Comparison of ENCODE assay signal across 14 cellular contexts in the genomic region with DNA sequence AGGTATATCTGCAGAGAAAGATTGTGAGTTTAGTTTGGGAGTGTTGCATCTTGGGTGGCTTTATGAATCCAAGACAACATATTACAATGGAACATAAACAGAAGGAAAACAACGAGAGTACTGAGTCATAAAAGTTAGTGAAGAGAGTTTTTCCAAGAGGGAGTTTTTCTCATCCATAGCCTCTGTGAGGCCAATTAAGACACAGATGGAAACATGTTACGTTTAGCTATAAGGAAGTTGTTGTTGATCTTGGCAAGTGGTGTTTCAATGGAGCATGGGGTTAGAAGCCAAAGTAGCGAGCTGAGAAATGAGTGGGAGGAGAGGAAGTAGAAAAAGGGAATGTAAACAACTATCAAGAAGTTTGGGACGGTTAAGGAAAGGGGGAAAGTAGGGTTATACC.
DNase-seq lines count a peak whose midpoint lies in the region; FAIRE-seq and TF ChIP-seq lines count a peak whose summit lies in the region.
"Had no signal": no experiment of that assay in that cellular context is flagged by ENCODE, and none has a peak within 500 bp of the region (broad histone marks: within the 10 kb centered on the region; RNA-seq: fewer than 3 reads in every experiment).

No MANE protein-coding gene starts in this region.

- no peaks in the 10 kb centered on the region for H3K27me3 ChIP-seq in mucosa of rectum (ENCODE audit: control insufficient read depth in 2 of 2, insufficient read depth in 2 of 2, low read length in 2 of 2)
- H3K27me3 ChIP-seq: BLaER1 treated with 17β-estradiol and CSF1 and Interleukin-3, amounts not matched to agents 10 nM and 100 nM; testis had no signal

- peak overlapping the region; percentile 70 to 72 for H3K27ac ChIP-seq in mucosa of rectum (ENCODE audit: low read depth in 2 of 2, low read length in 2 of 2)
- H3K27ac ChIP-seq: BLaER1 treated with 17β-estradiol and CSF1 and Interleukin-3, amounts not matched to agents 10 nM and 100 nM; prostate gland; testis had no signal

- peak; percentile 97 for FAIRE-seq in endometrium (lab: Jason Lieb, UNC)

- H3K9me3 ChIP-seq in mucosa of rectum (ENCODE audit: control insufficient read depth in 2 of 2, low read length in 2 of 2): no peaks in the 10 kb centered on the region
- H3K9me3 ChIP-seq: BLaER1 treated with 17β-estradiol and CSF1 and Interleukin-3, amounts not matched to agents 10 nM and 100 nM; prostate gland; testis had no signal

- peaks cover 11 to 33% of the 10 kb centered on the region in 2 donors for H3K4me1 ChIP-seq in mucosa of rectum (ENCODE audit: control insufficient read depth in 2 of 2, insufficient read depth in 2 of 2, low read length in 2 of 2)

- H3K9ac ChIP-seq in mucosa of rectum (ENCODE audit: low read depth in 1 of 2, low read length in 2 of 2): no peak overlapping the region
- H3K9ac ChIP-seq: BLaER1 treated with 17β-estradiol and CSF1 and Interleukin-3, amounts not matched to agents 10 nM and 100 nM had no signal

- TF ChIP-seq CTCF in AG10803 (conservative IDR thresholded peaks at IDR 0.05; ENCODE audit: low read length): no peak
- TF ChIP-seq CTCF in LNCaP clone FGC (IDR thresholded peaks at IDR 0.05; ENCODE audit: control insufficient read depth, extremely low read depth, insufficient read depth): no peak

- no peaks in the 10 kb centered on the region for H3K36me3 ChIP-seq in mucosa of rectum (ENCODE audit: control insufficient read depth in 2 of 2, insufficient read depth in 2 of 2, low read length in 2 of 2)
- H3K36me3 ChIP-seq: BLaER1 treated with 17β-estradiol and CSF1 and Interleukin-3, amounts not matched to agents 10 nM and 100 nM; prostate gland had no signal

- DNase-seq in AG10803 (ENCODE audit: low read depth) (peak; percentile 56), LNCaP clone FGC (ENCODE audit: low read depth) (peak; percentile 65), DMS53 treated with DMSO at 0.1 percent for 48 hours (lab: John Stamatoyannopoulos, UW; ENCODE audit: unreplicated experiment) (no peak), GM03348 (ENCODE audit: low spot score) (no peak), globus pallidus (ENCODE audit: low spot score) (no peak), NCI-H1092 treated with DMSO at 0.1 percent for 48 hours (lab: John Stamatoyannopoulos, UW) (no peak)
- DNase-seq: activated CD8-positive, alpha-beta memory T cell treated with anti-CD3 and anti-CD28 coated beads for 24 hours; NCI-H2029; T-helper 2 cell; testis had no signal

- no peak overlapping the region for H3K4me3 ChIP-seq in AG10803 (ENCODE audit: low read length)
- H3K4me3 ChIP-seq in LNCaP clone FGC (ENCODE audit: low read depth, low read length): no peak overlapping the region
- no peak overlapping the region for H3K4me3 ChIP-seq in mucosa of rectum (ENCODE audit: low read length in 2 of 2)
- H3K4me3 ChIP-seq: BLaER1 treated with 17β-estradiol and CSF1 and Interleukin-3, amounts not matched to agents 10 nM and 100 nM; prostate gland; testis had no signal

Comparison
In these comparisons a context has a peak if more than half of its experiments do, and no peak if none do; other contexts are left out.
1. DNase-seq: peak in AG10803 (single experiment) and LNCaP clone FGC (single experiment); none in DMS53 treated with DMSO at 0.1 percent for 48 hours (single experiment), GM03348 (single experiment), globus pallidus (single experiment) and NCI-H1092 treated with DMSO at 0.1 percent for 48 hours (single experiment).